1 cellular context compared by ENCODE assay signal in the genomic region with DNA sequence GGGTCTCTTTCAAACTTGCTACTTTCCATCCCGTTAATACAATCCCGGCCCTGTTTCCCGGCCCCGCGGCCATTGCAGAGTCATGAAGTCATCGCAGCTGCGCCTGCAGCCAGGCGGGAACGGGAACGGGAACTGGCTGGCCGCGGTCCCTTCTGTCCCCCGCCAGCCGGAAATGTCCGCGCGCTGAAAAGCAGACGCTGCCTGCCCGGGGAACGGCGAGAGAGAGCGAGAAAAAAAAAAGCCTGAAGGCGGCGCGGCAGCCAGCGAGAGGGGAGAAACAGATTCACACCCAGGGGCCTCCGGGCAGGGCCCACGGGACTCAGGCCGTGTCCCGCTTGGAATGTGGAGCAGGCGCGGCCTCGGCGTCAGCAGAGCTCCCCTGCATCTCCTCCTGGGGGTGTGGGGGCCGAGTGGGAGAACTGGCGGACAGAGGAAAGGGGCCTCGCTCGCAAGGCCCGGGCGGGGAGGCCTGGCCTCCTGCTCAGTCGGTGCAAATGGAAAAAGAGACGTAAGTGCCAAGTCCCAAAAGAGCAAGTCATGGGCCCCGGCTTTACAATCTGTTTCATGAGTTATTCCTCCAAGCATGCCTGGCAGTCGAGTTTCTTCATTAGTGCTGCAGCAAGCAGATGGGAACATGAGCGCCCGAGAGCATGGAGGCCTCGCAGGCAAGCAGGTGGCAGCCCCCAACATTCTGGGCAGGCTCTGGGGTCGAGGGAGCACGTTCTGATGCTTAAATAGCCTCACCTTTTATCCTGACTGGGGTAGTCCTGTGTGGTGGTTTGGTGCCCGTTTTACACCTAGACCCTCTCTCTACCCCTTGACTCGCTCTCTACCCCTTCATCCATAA.
A peak's percentile ranks its signal among the peaks of the same experiment; 100 is the strongest.
TF ChIP-seq lines count a peak whose summit lies in the region.

No MANE protein-coding gene starts in this region.

TF ChIP-seq in WTC11, 78 proteins besides CTCF, POLR2A, EP300 and RAD21 (continued from another document):
- TF ChIP-seq ARID4B (CRISPR knock-in tag; IDR thresholded peaks at IDR 0.05; ENCODE audit: borderline replicate concordance) (no peak), ZNF263 (CRISPR knock-in tag; IDR thresholded peaks at IDR 0.05; ENCODE audit: low read depth) (no peak), ZNF121 (CRISPR knock-in tag; IDR thresholded peaks at IDR 0.05) (no peak), RORB (CRISPR knock-in tag; IDR thresholded peaks at IDR 0.05) (no peak), ELF4 (CRISPR knock-in tag; IDR thresholded peaks at IDR 0.05; ENCODE audit: low read depth) (no peak), NFYB (CRISPR knock-in tag; conservative IDR thresholded peaks at IDR 0.05; ENCODE audit: low read depth) (no peak), PREB (CRISPR knock-in tag; IDR thresholded peaks at IDR 0.05; ENCODE audit: borderline replicate concordance) (no peak), ZNF317 (CRISPR knock-in tag; IDR thresholded peaks at IDR 0.05; ENCODE audit: borderline replicate concordance, low read depth) (0 out of 2 replicates have a peak, but pooled peaks have one; percentile 18), FOXK1 (CRISPR knock-in tag; IDR thresholded peaks at IDR 0.05) (peak; percentile 62; the same call in 1 of the 2 replicates), IRF2 (CRISPR knock-in tag; IDR thresholded peaks at IDR 0.05; ENCODE audit: borderline replicate concordance, low read depth) (no peak), MXD4 (CRISPR knock-in tag; IDR thresholded peaks at IDR 0.05; ENCODE audit: borderline replicate concordance) (no peak), ATF6 (CRISPR knock-in tag; IDR thresholded peaks at IDR 0.05) (no peak), PRRX2 (CRISPR knock-in tag; IDR thresholded peaks at IDR 0.05) (no peak), CREM (CRISPR knock-in tag; IDR thresholded peaks at IDR 0.05) (peak; percentile 62), ZBTB21 (CRISPR knock-in tag; IDR thresholded peaks at IDR 0.05; ENCODE audit: borderline replicate concordance) (0 out of 2 replicates have a peak, but pooled peaks have one; percentile 51)
- TF ChIP-seq, protein P1, sequence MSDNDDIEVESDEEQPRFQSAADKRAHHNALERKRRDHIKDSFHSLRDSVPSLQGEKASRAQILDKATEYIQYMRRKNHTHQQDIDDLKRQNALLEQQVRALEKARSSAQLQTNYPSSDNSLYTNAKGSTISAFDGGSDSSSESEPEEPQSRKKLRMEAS (CRISPR knock-in tag; IDR thresholded peaks at IDR 0.05) = peak; percentile 93
- TF ChIP-seq, protein P2, sequence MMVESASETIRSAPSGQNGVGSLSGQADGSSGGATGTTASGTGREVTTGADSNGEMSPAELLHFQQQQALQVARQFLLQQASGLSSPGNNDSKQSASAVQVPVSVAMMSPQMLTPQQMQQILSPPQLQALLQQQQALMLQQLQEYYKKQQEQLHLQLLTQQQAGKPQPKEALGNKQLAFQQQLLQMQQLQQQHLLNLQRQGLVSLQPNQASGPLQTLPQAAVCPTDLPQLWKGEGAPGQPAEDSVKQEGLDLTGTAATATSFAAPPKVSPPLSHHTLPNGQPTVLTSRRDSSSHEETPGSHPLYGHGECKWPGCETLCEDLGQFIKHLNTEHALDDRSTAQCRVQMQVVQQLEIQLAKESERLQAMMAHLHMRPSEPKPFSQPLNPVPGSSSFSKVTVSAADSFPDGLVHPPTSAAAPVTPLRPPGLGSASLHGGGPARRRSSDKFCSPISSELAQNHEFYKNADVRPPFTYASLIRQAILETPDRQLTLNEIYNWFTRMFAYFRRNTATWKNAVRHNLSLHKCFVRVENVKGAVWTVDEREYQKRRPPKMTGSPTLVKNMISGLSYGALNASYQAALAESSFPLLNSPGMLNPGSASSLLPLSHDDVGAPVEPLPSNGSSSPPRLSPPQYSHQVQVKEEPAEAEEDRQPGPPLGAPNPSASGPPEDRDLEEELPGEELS (CRISPR knock-in tag; IDR thresholded peaks at IDR 0.05) = peak; percentile 40; the same call in 1 of the 2 replicates
- TF ChIP-seq, protein P3, sequence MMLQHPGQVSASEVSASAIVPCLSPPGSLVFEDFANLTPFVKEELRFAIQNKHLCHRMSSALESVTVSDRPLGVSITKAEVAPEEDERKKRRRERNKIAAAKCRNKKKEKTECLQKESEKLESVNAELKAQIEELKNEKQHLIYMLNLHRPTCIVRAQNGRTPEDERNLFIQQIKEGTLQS (CRISPR knock-in tag; conservative IDR thresholded peaks at IDR 0.05) = no peak
TF ChIP-seq in WTC11: peak in this region for 17.
